In the genomic region with DNA sequence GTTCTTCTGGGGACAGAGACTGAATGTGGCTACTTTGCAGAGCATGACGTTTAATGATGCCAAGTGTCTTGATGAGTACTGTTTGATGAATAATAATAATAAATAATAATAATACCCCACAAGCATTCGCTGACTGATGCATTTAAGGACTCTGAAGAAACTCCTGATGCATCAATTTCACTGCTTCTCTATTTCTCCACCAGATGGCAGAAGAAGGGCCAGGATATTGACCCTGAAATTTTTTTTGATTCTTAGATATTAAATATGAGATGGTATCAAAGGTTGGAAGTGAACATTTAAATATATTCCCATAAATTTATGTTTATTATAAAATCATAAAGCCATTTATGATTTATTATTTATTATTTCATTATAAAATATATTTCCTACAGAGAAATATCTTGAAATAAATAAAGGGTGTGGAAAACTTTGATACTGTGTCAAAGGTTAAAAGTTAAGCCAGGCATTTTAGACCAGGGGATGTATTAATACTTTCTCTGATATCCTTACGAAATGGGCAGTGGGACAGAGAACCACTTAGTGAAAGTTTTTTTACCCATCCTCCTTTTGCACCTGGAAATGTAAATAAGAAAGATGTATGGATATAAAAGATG, we compare ENCODE assay signal across 8 cellular contexts.
DNase-seq lines count a peak whose midpoint lies in the region; ATAC-seq, FAIRE-seq and TF ChIP-seq lines count a peak whose summit lies in the region.

No MANE protein-coding gene starts in this region.

- H3F3A ChIP-seq in GM23248 (ENCODE audit: insufficient read depth) = no peaks in the 10 kb centered on the region

- TF ChIP-seq POLR2A in suprapubic skin (IDR thresholded peaks at IDR 0.05) = no peak

- no peak overlapping the region for H3K4me3 ChIP-seq in GM23248
- H3K4me3 ChIP-seq in suprapubic skin = no peak overlapping the region

- WGBS in GM23248 (ENCODE audit: low coverage in 1 of 2, low lambda C conversion rate in 2 of 2, missing lambda C conversion rate in 2 of 2), 2 experiments = 2 to 7% methylated on average over 3 of the region's 3 CpGs
- WGBS in suprapubic skin = 28% methylated on average over 3 of the region's 3 CpGs

- TF ChIP-seq CTCF in suprapubic skin (IDR thresholded peaks at IDR 0.05) = peak; percentile 69 to 72

- peak; percentile 98 for FAIRE-seq in frontal cortex (lab: Jason Lieb, UNC)

- H3K4me2 ChIP-seq in GM23248 (ENCODE audit: unreplicated experiment) = no peak overlapping the region

- H2AFZ ChIP-seq in GM23248 = no peak overlapping the region

- H4K20me1 ChIP-seq in GM23248 (ENCODE audit: insufficient read depth) = no peaks in the 10 kb centered on the region

- H3K9ac ChIP-seq in GM23248 = no peak overlapping the region

- no peaks in the 10 kb centered on the region for H3K9me2 ChIP-seq in GM23248 (ENCODE audit: insufficient read depth)

- no peak for TF ChIP-seq EP300 in suprapubic skin (IDR thresholded peaks at IDR 0.05)

- no peak for ATAC-seq in HG03354 (IDR thresholded peaks at IDR 0.05; ENCODE audit: poor library complexity, severe bottlenecking, unreplicated experiment)

- H3K79me2 ChIP-seq in GM23248 (ENCODE audit: insufficient read depth) = no peaks in the 10 kb centered on the region

- H3K27ac ChIP-seq in GM23248 (no peak overlapping the region), suprapubic skin (no peak overlapping the region)

- H3K9me3 ChIP-seq in GM23248 (ENCODE audit: low read depth) (no peaks in the 10 kb centered on the region), suprapubic skin (no peaks in the 10 kb centered on the region)

- peaks cover 37% of the 10 kb centered on the region for H3K27me3 ChIP-seq in GM23248 (replicated peaks; ENCODE audit: insufficient read depth)
- peaks cover 5% of the 10 kb centered on the region for H3K27me3 ChIP-seq in suprapubic skin

- H3K36me3 ChIP-seq in GM23248 (ENCODE audit: low read depth) (no peaks in the 10 kb centered on the region), suprapubic skin (no peaks in the 10 kb centered on the region)

- H3K4me1 ChIP-seq in GM23248 (ENCODE audit: insufficient read depth) (no peaks in the 10 kb centered on the region), suprapubic skin (no peaks in the 10 kb centered on the region)

- DNase-seq in Ammon's horn (ENCODE audit: low spot score) (peak; percentile 50), GM23248 (peak; percentile 62), SK-MEL-5 (ENCODE audit: low read depth, low spot score) (peak; percentile 65), frontal cortex (ENCODE audit: low spot score in 2 of 2) (no peak), suprapubic skin (ENCODE audit: low spot score in 2 of 2) (no peak), activated T-cell treated with anti-CD3 and anti-CD28 coated beads for 4 hours (no peak)
- DNase-seq in activated CD8-positive, alpha-beta memory T cell treated with anti-CD3 and anti-CD28 coated beads for 24 hours = no peak

- in situ Hi-C loops in GM23248 (cut with MboI) (loop anchor here (10.0 kb wide), 1 partner anchor 384 kb away; no protein-coding TSS in a partner anchor), SK-MEL-5 (cut with HindIII; ENCODE audit: low pct_unique_long_range_greater_than_20kb, low sequenced_read_pairs) (no loop called here)

Comparison
In these comparisons a context has a peak if more than half of its experiments do, and no peak if none do; other contexts are left out.
1. DNase-seq: peak in Ammon's horn (single experiment), GM23248 (single experiment) and SK-MEL-5 (single experiment); none in frontal cortex (0 of 2), suprapubic skin (0 of 2), activated T-cell treated with anti-CD3 and anti-CD28 coated beads for 4 hours (single experiment) and activated CD8-positive, alpha-beta memory T cell treated with anti-CD3 and anti-CD28 coated beads for 24 hours (single experiment).